ENCODE assay signal across 17 cellular contexts in the genomic region with DNA sequence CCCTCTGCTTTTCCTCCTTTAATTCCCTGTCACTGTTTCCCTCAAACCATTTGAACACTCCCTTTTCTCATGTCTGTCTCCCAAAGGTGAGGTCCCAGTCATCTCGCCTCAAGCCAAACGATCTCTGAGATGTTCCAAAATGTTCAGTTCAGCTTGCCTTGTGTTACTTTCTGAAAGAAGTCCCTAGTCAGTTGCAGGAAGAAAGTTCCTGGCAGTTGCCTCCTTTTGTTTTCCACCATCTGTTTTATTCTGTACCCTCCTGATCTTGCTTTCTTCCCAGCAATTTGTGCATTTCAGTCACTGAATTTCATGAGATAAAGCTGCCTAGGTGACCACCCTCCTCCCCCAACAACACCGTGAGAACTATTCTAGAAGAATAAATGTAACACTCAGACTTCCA.
DNase-seq lines count a peak whose midpoint lies in the region; ATAC-seq and TF ChIP-seq lines count a peak whose summit lies in the region.
"Had no signal": no experiment of that assay in that cellular context is flagged by ENCODE, and none has a peak within 500 bp of the region (broad histone marks: within the 10 kb centered on the region; RNA-seq: fewer than 3 reads in every experiment).

No MANE protein-coding gene starts in this region.

- H3K4me3 ChIP-seq in IMR-90 (ENCODE audit: insufficient read depth, low read depth, low read length) (no peak overlapping the region), left ventricle myocardium inferior (no peak overlapping the region)
- H3K4me3 ChIP-seq: BLaER1, GM23248 had no signal

- peak overlapping the region; percentile 29; the same call in 1 of the 2 replicates for H2BK120ac ChIP-seq in IMR-90 (ENCODE audit: low read depth, low read length)

- H3K18ac ChIP-seq in IMR-90 (ENCODE audit: low read depth, low read length), result no peak overlapping the region; the same call in 1 of the 2 replicates

- POLR2A ChIA-PET in IMR-90 (lab: Charles Lee; ENCODE audit: unreplicated experiment), result no interaction called here

- H4K20me1 ChIP-seq in IMR-90 (ENCODE audit: insufficient read depth, low read length), result no peaks in the 10 kb centered on the region
- H4K20me1 ChIP-seq: BLaER1 had no signal

- H3K9me1 ChIP-seq in IMR-90 (ENCODE audit: insufficient read depth, low read length), result peaks cover 3% of the 10 kb centered on the region; the same call in 1 of the 2 replicates

- H3K27me3 ChIP-seq in IMR-90 (ENCODE audit: control insufficient read depth, insufficient read depth, low read length) (no peaks in the 10 kb centered on the region), left ventricle myocardium inferior (ENCODE audit: low read depth) (no peaks in the 10 kb centered on the region)
- H3K27me3 ChIP-seq: BLaER1 had no signal

- TF ChIP-seq RAD21 in IMR-90 (IDR thresholded peaks at IDR 0.05; ENCODE audit: low read length), result no peak

- in situ Hi-C loops in G401 (cut with HindIII; ENCODE audit: low sequenced_read_pairs), result no loop called here
- in situ Hi-C loops in IMR-90 (cut with MboI; ENCODE audit: low sequenced_read_pairs), result loop anchor here (10.0 kb wide), 3 partner anchors 137 to 987 kb away; no protein-coding TSS in a partner anchor

- TF ChIP-seq CTCF in IMR-90 (conservative IDR thresholded peaks at IDR 0.05; ENCODE audit: low read depth, low read length), result no peak
- TF ChIP-seq CTCF in left ventricle myocardium inferior (IDR thresholded peaks at IDR 0.05; ENCODE audit: borderline replicate concordance), result no peak

- intact Hi-C loops in IMR-90 (cut with micrococcal nuclease) (no loop called here), left ventricle myocardium inferior (cut with micrococcal nuclease) (no loop called here)

- H2AK9ac ChIP-seq in IMR-90 (replicated peaks; ENCODE audit: low read depth, low read length, poor library complexity), result no peak overlapping the region

- H3K56ac ChIP-seq in IMR-90 (ENCODE audit: extremely low read depth, insufficient read depth, low read length), result no peak overlapping the region

- CTCF ChIA-PET in IMR-90 (lab: Yijun Ruan, JAX), result no interaction called here

- TF ChIP-seq POLR2A in IMR-90 (IDR thresholded peaks at IDR 0.05; ENCODE audit: low read depth, low read length), result no peak

- H3K36me3 ChIP-seq in IMR-90 (ENCODE audit: control insufficient read depth, insufficient read depth, low read length) (no peaks in the 10 kb centered on the region), left ventricle myocardium inferior (no peaks in the 10 kb centered on the region)
- H3K36me3 ChIP-seq: BLaER1 had no signal

- H3K4ac ChIP-seq in IMR-90 (ENCODE audit: low read depth, low read length), result 0 out of 2 replicates have a peak overlapping the region, but pooled peaks have one; percentile 51

- ATAC-seq in IMR-90 (ENCODE audit: low read depth), result no peak
- ATAC-seq in HG03469 (IDR thresholded peaks at IDR 0.05; ENCODE audit: unreplicated experiment), result no peak
- ATAC-seq in GM19397 (IDR thresholded peaks at IDR 0.05; ENCODE audit: unreplicated experiment), result no peak
- ATAC-seq: CD8-positive, alpha-beta T cell had no signal

- H3K27ac ChIP-seq in IMR-90 (ENCODE audit: insufficient read depth, low read length), result no peak overlapping the region
- no peak overlapping the region for H3K27ac ChIP-seq in left ventricle myocardium inferior (replicated peaks)
- H3K27ac ChIP-seq: BLaER1, C4-2B, GM23248 had no signal

- H3K14ac ChIP-seq in IMR-90 (replicated peaks; ENCODE audit: low read depth, low read length), result 0 out of 2 replicates have a peak overlapping the region, but pooled peaks have one; percentile 75

- H2AK5ac ChIP-seq in IMR-90 (ENCODE audit: low read depth, low read length), result no peak overlapping the region

- peak; percentile 66 for DNase-seq in G401 (ENCODE audit: low spot score)
- DNase-seq in IMR-90, result no peak
- peak; percentile 58 for DNase-seq in cerebellar cortex (ENCODE audit: low spot score)
- no peak for DNase-seq in left ventricle myocardium inferior
- DNase-seq: Caco-2; CD4-positive, CD25-positive, alpha-beta regulatory T cell; CD8-positive, alpha-beta T cell; DMS53; DMS79 treated with DMSO at 0.1 percent for 48 hours; GF-D8; GM23248; H7; HCEC 1CT had no signal

- no peak overlapping the region for H4K5ac ChIP-seq in IMR-90 (ENCODE audit: low read depth, low read length)

- H2BK5ac ChIP-seq in IMR-90 (ENCODE audit: low read depth, low read length, poor library complexity, severe bottlenecking), result no peak overlapping the region

- H3K79me1 ChIP-seq in IMR-90 (ENCODE audit: low read depth in 1 of 2, low read length in 2 of 2), result no peaks in the 10 kb centered on the region

- H2AFZ ChIP-seq in IMR-90 (replicated peaks; ENCODE audit: low read length, poor library complexity), result no peak overlapping the region
- H2AFZ ChIP-seq: GM23248 had no signal

- H3K9me3 ChIP-seq in IMR-90 (ENCODE audit: control insufficient read depth, insufficient read depth, low read length), result no peaks in the 10 kb centered on the region
- no peaks in the 10 kb centered on the region for H3K9me3 ChIP-seq in left ventricle myocardium inferior (replicated peaks)
- H3K9me3 ChIP-seq: BLaER1, Caco-2 had no signal

- BruUV-seq in IMR-90 (replicated peaks; lab: Mats Ljungman, UMichigan), result no TSS peak

- WGBS in IMR-90 (ENCODE audit: extremely low coverage in 2 of 2, insufficient read length in 1 of 2), 2 experiments, result 100% methylated on average over 2 of the region's 3 CpGs; no CpG with 5 or more reads in 1 of the 2 experiments

- no peak overlapping the region for H3K23ac ChIP-seq in IMR-90 (ENCODE audit: low read depth, low read length)

- dilution Hi-C loops in IMR-90 (cut with HindIII; ENCODE audit: low sequenced_read_pairs, unreplicated experiment), result no loop called here

- no peak overlapping the region for H3K4me2 ChIP-seq in IMR-90 (ENCODE audit: low read depth, low read length)
- H3K4me2 ChIP-seq: BLaER1 had no signal

- no peak overlapping the region; the same call in 1 of the 2 replicates for H4K91ac ChIP-seq in IMR-90 (ENCODE audit: insufficient read depth, low read depth, low read length)

- no peak overlapping the region for H2BK15ac ChIP-seq in IMR-90 (ENCODE audit: low read depth, low read length)

- no peak overlapping the region for H3K9ac ChIP-seq in IMR-90 (ENCODE audit: low read depth, low read length)
- H3K9ac ChIP-seq: BLaER1, GM23248 had no signal

- peaks cover 3% of the 10 kb centered on the region; the same call in 1 of the 2 replicates for H3K4me1 ChIP-seq in IMR-90 (ENCODE audit: control insufficient read depth, insufficient read depth, low read length)
- H3K4me1 ChIP-seq in left ventricle myocardium inferior, result peaks cover 33% of the 10 kb centered on the region
- H3K4me1 ChIP-seq: Caco-2 had no signal

- H2BK20ac ChIP-seq in IMR-90 (ENCODE audit: low read depth, low read length), result no peak overlapping the region; the same call in 1 of the 2 replicates

- no peak overlapping the region for H4K8ac ChIP-seq in IMR-90 (ENCODE audit: low read depth in 2 of 2, low read length in 2 of 2)

TF ChIP-seq in IMR-90, 13 proteins besides CTCF, POLR2A, EP300 and RAD21:
- no peak for TF ChIP-seq MXI1 (IDR thresholded peaks at IDR 0.05; ENCODE audit: borderline replicate concordance, low read depth, low read length)
- no peak for TF ChIP-seq CHD1 (IDR thresholded peaks at IDR 0.05; ENCODE audit: low read depth, low read length)
- TF ChIP-seq, protein P1, sequence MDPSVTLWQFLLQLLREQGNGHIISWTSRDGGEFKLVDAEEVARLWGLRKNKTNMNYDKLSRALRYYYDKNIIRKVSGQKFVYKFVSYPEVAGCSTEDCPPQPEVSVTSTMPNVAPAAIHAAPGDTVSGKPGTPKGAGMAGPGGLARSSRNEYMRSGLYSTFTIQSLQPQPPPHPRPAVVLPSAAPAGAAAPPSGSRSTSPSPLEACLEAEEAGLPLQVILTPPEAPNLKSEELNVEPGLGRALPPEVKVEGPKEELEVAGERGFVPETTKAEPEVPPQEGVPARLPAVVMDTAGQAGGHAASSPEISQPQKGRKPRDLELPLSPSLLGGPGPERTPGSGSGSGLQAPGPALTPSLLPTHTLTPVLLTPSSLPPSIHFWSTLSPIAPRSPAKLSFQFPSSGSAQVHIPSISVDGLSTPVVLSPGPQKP (IDR thresholded peaks at IDR 0.05; ENCODE audit: borderline replicate concordance, low read depth, low read length), result no peak
- no peak for TF ChIP-seq SMC3 (IDR thresholded peaks at IDR 0.05; ENCODE audit: low read depth, low read length)
- TF ChIP-seq MAFK (IDR thresholded peaks at IDR 0.05; ENCODE audit: low read depth, low read length), result no peak
- TF ChIP-seq RCOR1 (IDR thresholded peaks at IDR 0.05; ENCODE audit: insufficient replicate concordance, low read length), result no peak
- TF ChIP-seq NFE2L2 (IDR thresholded peaks at IDR 0.05; ENCODE audit: low read depth, low read length), result no peak
- TF ChIP-seq, protein P2, sequence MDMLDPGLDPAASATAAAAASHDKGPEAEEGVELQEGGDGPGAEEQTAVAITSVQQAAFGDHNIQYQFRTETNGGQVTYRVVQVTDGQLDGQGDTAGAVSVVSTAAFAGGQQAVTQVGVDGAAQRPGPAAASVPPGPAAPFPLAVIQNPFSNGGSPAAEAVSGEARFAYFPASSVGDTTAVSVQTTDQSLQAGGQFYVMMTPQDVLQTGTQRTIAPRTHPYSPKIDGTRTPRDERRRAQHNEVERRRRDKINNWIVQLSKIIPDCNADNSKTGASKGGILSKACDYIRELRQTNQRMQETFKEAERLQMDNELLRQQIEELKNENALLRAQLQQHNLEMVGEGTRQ (IDR thresholded peaks at IDR 0.05; ENCODE audit: low read depth, low read length), result no peak
- no peak for TF ChIP-seq RFX5 (IDR thresholded peaks at IDR 0.05; ENCODE audit: low read depth, low read length)
- no peak for TF ChIP-seq CEBPB (IDR thresholded peaks at IDR 0.05; ENCODE audit: low read depth, low read length)
- TF ChIP-seq BHLHE40 (IDR thresholded peaks at IDR 0.05; ENCODE audit: low read depth, low read length), result no peak
- TF ChIP-seq MAZ (IDR thresholded peaks at IDR 0.05; ENCODE audit: borderline replicate concordance, low read depth, low read length), result no peak
- TF ChIP-seq FOS (IDR thresholded peaks at IDR 0.05; ENCODE audit: low read depth, low read length), result no peak

Comparison
In these comparisons a context has a peak if more than half of its experiments do, and no peak if none do; other contexts are left out.
1. DNase-seq: peak in G401 (single experiment) and cerebellar cortex (single experiment); none in IMR-90 (single experiment) and left ventricle myocardium inferior (single experiment).